Comparison of ENCODE assay signal across 12 cellular contexts in the genomic region with DNA sequence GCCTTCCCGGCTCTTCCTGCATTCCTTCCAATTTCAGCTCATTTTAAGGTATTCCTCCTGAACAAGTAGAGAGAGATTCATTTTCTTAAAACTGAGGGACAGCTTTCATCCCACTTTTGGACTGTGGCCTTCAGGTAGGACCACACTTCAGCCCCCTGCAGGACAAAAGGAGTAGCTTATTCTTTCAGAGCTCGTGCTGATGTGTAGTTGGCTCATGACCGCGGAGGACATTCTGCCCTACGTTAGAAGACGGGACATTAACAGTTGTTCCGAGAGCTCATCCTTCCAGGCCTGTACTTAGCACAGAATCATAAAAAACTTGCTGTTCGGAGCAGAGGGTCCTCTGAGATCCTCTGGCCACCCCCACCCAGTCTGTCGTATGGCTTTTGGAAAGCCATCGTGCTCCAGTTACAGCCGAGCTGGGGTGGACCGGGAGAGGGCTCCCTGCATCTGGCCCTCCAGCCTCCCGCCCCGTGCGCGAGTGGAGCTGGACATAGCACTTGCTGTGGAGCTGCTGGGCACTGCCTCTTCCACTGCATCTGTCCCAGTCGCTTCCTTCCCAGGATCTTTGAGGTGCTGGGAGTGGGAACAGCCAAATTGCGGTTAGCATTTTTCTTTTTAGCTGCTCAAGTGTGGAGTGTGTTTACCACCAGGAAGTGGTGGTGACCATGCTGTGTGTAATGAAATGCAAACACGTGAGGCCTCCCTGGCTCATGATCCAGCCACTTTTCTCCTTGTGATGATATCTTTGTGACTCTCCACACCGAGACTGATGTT.
DNase-seq lines count a peak whose midpoint lies in the region; ATAC-seq and TF ChIP-seq lines count a peak whose summit lies in the region.
"Had no signal": no experiment of that assay in that cellular context is flagged by ENCODE, and none has a peak within 500 bp of the region (broad histone marks: within the 10 kb centered on the region; RNA-seq: fewer than 3 reads in every experiment).

No MANE protein-coding gene starts in this region.

- WGBS in stomach, 5 donors: 83 to 93% (median 87%) methylated on average over 20 of the region's 20 CpGs

- H3K27me3 ChIP-seq in Loucy (ENCODE audit: insufficient read depth, low read length, poor library complexity, severe bottlenecking) (no peaks in the 10 kb centered on the region), stomach (no peaks in the 10 kb centered on the region)
- H3K27me3 ChIP-seq: suprapubic skin had no signal

- H3K9ac ChIP-seq in Loucy (ENCODE audit: low read depth, low read length, poor library complexity, severe bottlenecking): no peak overlapping the region

- no peak overlapping the region for H3K4me2 ChIP-seq in Loucy (ENCODE audit: low read depth, low read length, poor library complexity, severe bottlenecking)

- peaks cover 10% of the 10 kb centered on the region for H3K36me3 Mint-ChIP-seq in activated CD4-positive, alpha-beta T cell treated with anti-CD3 and anti-CD28 coated beads, Interleukin-2, amount 10 ng/mL, durations not matched to agents 7 days and 5 days (ENCODE audit: low read depth)
- H3K36me3 Mint-ChIP-seq: activated naive CD4-positive, alpha-beta T cell treated with anti-CD3 and anti-CD28 coated beads, Interleukin-2, amount 50 U/mL, for 72 hours had no signal

- peak overlapping the region; percentile 60 for H3K27ac Mint-ChIP-seq in activated CD4-positive, alpha-beta T cell treated with anti-CD3 and anti-CD28 coated beads, Interleukin-2, amount 10 ng/mL, durations not matched to agents 7 days and 5 days

- H3K36me3 ChIP-seq in Loucy (ENCODE audit: insufficient read depth, low read length) (peaks cover 9% of the 10 kb centered on the region; the same call in 1 of the 2 replicates), stomach (peaks cover 4 to 39% (median 28%) of the 10 kb centered on the region in 4 donors)

- ATAC-seq in GM18519 (IDR thresholded peaks at IDR 0.05; ENCODE audit: low FRiP score, unreplicated experiment) (no peak), HG03442 (IDR thresholded peaks at IDR 0.05; ENCODE audit: unreplicated experiment) (no peak)
- ATAC-seq: activated naive CD4-positive, alpha-beta T cell treated with anti-CD3 and anti-CD28 coated beads, Interleukin-2, amount 50 U/mL, for 72 hours; naive thymus-derived CD8-positive, alpha-beta T cell had no signal

- intact Hi-C loops in stomach (cut with DNase I; ENCODE audit: low total_unique reads): no loop called here

- no peaks in the 10 kb centered on the region for H3K4me1 Mint-ChIP-seq in activated CD4-positive, alpha-beta T cell treated with anti-CD3 and anti-CD28 coated beads, Interleukin-2, amount 10 ng/mL, durations not matched to agents 7 days and 5 days

- H3K4me3 Mint-ChIP-seq in activated CD4-positive, alpha-beta T cell treated with anti-CD3 and anti-CD28 coated beads, Interleukin-2, amount 10 ng/mL, durations not matched to agents 7 days and 5 days: no peak overlapping the region

- no peaks in the 10 kb centered on the region for H3K79me2 ChIP-seq in Loucy (ENCODE audit: insufficient read depth, low read length)

- no peak for TF ChIP-seq POLR2A in stomach (IDR thresholded peaks at IDR 0.05)

- TF ChIP-seq EP300 in stomach (IDR thresholded peaks at IDR 0.05): no peak

- H3K27ac ChIP-seq in stomach: no peak overlapping the region
- H3K27ac ChIP-seq: suprapubic skin had no signal

- H2AFZ ChIP-seq in Loucy (ENCODE audit: low read length): no peak overlapping the region

- H3F3A ChIP-seq in Loucy (ENCODE audit: low read depth): no peaks in the 10 kb centered on the region

- no peaks in the 10 kb centered on the region for H3K9me2 ChIP-seq in Loucy (replicated peaks; ENCODE audit: low read depth, low read length)

- H4K20me1 ChIP-seq in Loucy (ENCODE audit: insufficient read depth, low read length, poor library complexity, severe bottlenecking): no peaks in the 10 kb centered on the region

- TF ChIP-seq CTCF in Loucy (conservative IDR thresholded peaks at IDR 0.05; ENCODE audit: low read length) (peak; percentile 43), stomach (IDR thresholded peaks at IDR 0.05) (no peak)

- H3K9me3 Mint-ChIP-seq in activated CD4-positive, alpha-beta T cell treated with anti-CD3 and anti-CD28 coated beads, Interleukin-2, amount 10 ng/mL, durations not matched to agents 7 days and 5 days: no peaks in the 10 kb centered on the region
- H3K9me3 Mint-ChIP-seq: activated naive CD4-positive, alpha-beta T cell treated with anti-CD3 and anti-CD28 coated beads, Interleukin-2, amount 50 U/mL, for 72 hours; naive thymus-derived CD8-positive, alpha-beta T cell had no signal

- H3K9me3 ChIP-seq in Loucy (ENCODE audit: insufficient read depth, low read depth, low read length): no peaks in the 10 kb centered on the region
- H3K9me3 ChIP-seq in stomach: no peaks in the 10 kb centered on the region
- H3K9me3 ChIP-seq: suprapubic skin had no signal

- no peak for DNase-seq in activated CD4-positive, alpha-beta T cell treated with anti-CD3 and anti-CD28 coated beads, Interleukin-2, amount 10 ng/mL, durations not matched to agents 7 days and 5 days
- DNase-seq in activated CD4-positive, alpha-beta T cell treated with anti-CD3 and anti-CD28 coated beads, Interleukin-2, amount 50 U/mL, for 1 hour: no peak
- DNase-seq in fibroblast of gingiva (ENCODE audit: low read depth) (peak; percentile 21), skeletal muscle cell (ENCODE audit: low read depth) (peak; percentile 2), stomach (no peak)
- DNase-seq: naive thymus-derived CD8-positive, alpha-beta T cell; NCI-H2227 treated with DMSO at 0.1 percent for 48 hours had no signal

- H3K27me3 Mint-ChIP-seq in activated CD4-positive, alpha-beta T cell treated with anti-CD3 and anti-CD28 coated beads, Interleukin-2, amount 10 ng/mL, durations not matched to agents 7 days and 5 days: no peaks in the 10 kb centered on the region
- H3K27me3 Mint-ChIP-seq: naive thymus-derived CD8-positive, alpha-beta T cell had no signal

- H3K4me3 ChIP-seq in Loucy (ENCODE audit: low read length, poor library complexity, severe bottlenecking) (no peak overlapping the region), skeletal muscle cell (ENCODE audit: low read depth, low read length) (no peak overlapping the region), stomach (no peak overlapping the region)
- H3K4me3 ChIP-seq: suprapubic skin had no signal

- POLR2A ChIA-PET in activated CD4-positive, alpha-beta T cell treated with anti-CD3 and anti-CD28 coated beads, Interleukin-2, amount 10 ng/mL, durations not matched to agents 7 days and 5 days (lab: Charles Lee): no interaction called here

- peaks cover 5% of the 10 kb centered on the region for H3K4me1 ChIP-seq in Loucy (ENCODE audit: insufficient read depth, low read length, poor library complexity, severe bottlenecking)
- peaks cover 0 to 4% (median 0%) of the 10 kb centered on the region in 4 donors for H3K4me1 ChIP-seq in stomach
- H3K4me1 ChIP-seq: suprapubic skin had no signal

- CTCF ChIA-PET in activated CD4-positive, alpha-beta T cell treated with anti-CD3 and anti-CD28 coated beads, Interleukin-2, amount 10 ng/mL, durations not matched to agents 7 days and 5 days (lab: Charles Lee): no interaction called here

Comparison
In these comparisons a context has a peak if more than half of its experiments do, and no peak if none do; other contexts are left out.
1. DNase-seq: peak in fibroblast of gingiva (single experiment) and skeletal muscle cell (single experiment); none in activated CD4-positive, alpha-beta T cell treated with anti-CD3 and anti-CD28 coated beads, Interleukin-2, amount 10 ng/mL, durations not matched to agents 7 days and 5 days (single experiment), activated CD4-positive, alpha-beta T cell treated with anti-CD3 and anti-CD28 coated beads, Interleukin-2, amount 50 U/mL, for 1 hour (single experiment) and stomach (single experiment).